In genomic region chr3:52227766-52228165, GRCh38 we compare ENCODE assay signal across 23 cellular contexts. TPM values are rescaled to one million over a fixed set of nuclear protein-coding genes. Genes with fewer than 3 reads are reported as not detected.
DNase-seq lines count a peak whose midpoint lies in the region; ATAC-seq and TF ChIP-seq lines count a peak whose summit lies in the region.
"Had no signal": no experiment of that assay in that cellular context is flagged by ENCODE, and none has a peak within 500 bp of the region (broad histone marks: within the 10 kb centered on the region; RNA-seq: fewer than 3 reads in every experiment).

No MANE protein-coding gene starts in this region.

- DNase-seq in activated CD4-positive, alpha-beta T cell treated with anti-CD3 and anti-CD28 coated beads for 36 hours = peak; percentile 7
- DNase-seq in activated CD4-positive, alpha-beta T cell treated with anti-CD3 and anti-CD28 coated beads, Interleukin-2, amount 50 U/mL, for 48 hours = no peak
- DNase-seq in CD8-positive, alpha-beta T cell = peak in 1 of 7 experiments; percentile 2
- DNase-seq in GM23338 (ENCODE audit: low spot score) = no peak
- no peak for DNase-seq in CD4-positive, alpha-beta memory T cell
- DNase-seq: 8988T, anterior cingulate cortex, cortex of kidney, KBM-7, left ventricle myocardium superior, NCI-H2171, NCI-H524 treated with DMSO at 0.1 percent for 48 hours, RPMI8226, T-helper 9 cell had no signal

- H3K4me1 Mint-ChIP-seq in activated CD4-positive, alpha-beta T cell treated with anti-CD3 and anti-CD28 coated beads for 36 hours = peaks cover 50% of the 10 kb centered on the region
- H3K4me1 Mint-ChIP-seq in CD8-positive, alpha-beta T cell (ENCODE audit: low read depth) = peaks cover 66% of the 10 kb centered on the region
- H3K4me1 Mint-ChIP-seq in activated naive CD8-positive, alpha-beta T cell (ENCODE audit: low read depth) = peaks cover 57% of the 10 kb centered on the region
- peaks cover 7% of the 10 kb centered on the region for H3K4me1 Mint-ChIP-seq in GM23338
- peaks cover 27 to 76% (median 52%) of the 10 kb centered on the region in 4 donors for H3K4me1 Mint-ChIP-seq in CD4-positive, alpha-beta memory T cell
- H3K4me1 Mint-ChIP-seq: mesothelial cell of epicardium, nephron had no signal

- peaks cover 17% of the 10 kb centered on the region for H3K36me3 Mint-ChIP-seq in activated CD4-positive, alpha-beta T cell treated with anti-CD3 and anti-CD28 coated beads for 36 hours (ENCODE audit: low read depth)
- H3K36me3 Mint-ChIP-seq in CD8-positive, alpha-beta T cell = peaks cover 51% of the 10 kb centered on the region
- H3K36me3 Mint-ChIP-seq in activated naive CD8-positive, alpha-beta T cell = no peaks in the 10 kb centered on the region
- H3K36me3 Mint-ChIP-seq in GM23338 (ENCODE audit: low read depth) = peaks cover 21% of the 10 kb centered on the region
- peaks cover 14 to 45% of the 10 kb centered on the region in 2 donors for H3K36me3 Mint-ChIP-seq in CD4-positive, alpha-beta memory T cell

- CTCF ChIA-PET in activated CD4-positive, alpha-beta T cell treated with anti-CD3 and anti-CD28 coated beads for 36 hours (lab: Charles Lee) = interaction anchor here (1.5 kb wide), 2 partner anchors 107 to 111 kb away, joined by 5 to 6 read pairs; no protein-coding TSS in a partner anchor
- CTCF ChIA-PET in CD8-positive, alpha-beta T cell (lab: Charles Lee) = interaction anchor here (0.7 to 7.2 kb wide), 5 partner anchors 8 to 110 kb away, joined by 3 to 241 read pairs (median 5); no protein-coding TSS in a partner anchor
- CTCF ChIA-PET in CD4-positive, alpha-beta memory T cell (lab: Charles Lee; ENCODE audit: partially characterized antibody) = interaction anchor here (0.7 to 31.1 kb wide), 6 partner anchors 7 to 224 kb away, joined by 3 to 684 read pairs (median 4); partner anchors contain the start of genes GLYCTK and WDR82

- H3K27ac ChIP-seq in CD8-positive, alpha-beta T cell (ENCODE audit: low read depth, low read length) = no peak overlapping the region
- no peak overlapping the region for H3K27ac ChIP-seq in GM23338 (ENCODE audit: low read depth)
- H3K27ac ChIP-seq in CD4-positive, alpha-beta memory T cell (ENCODE audit: low read depth, low read length) = no peak overlapping the region
- H3K27ac ChIP-seq: cardiac muscle cell, parathyroid adenoma, SK-N-MC, upper lobe of right lung had no signal

- H3K4me3 Mint-ChIP-seq in activated CD4-positive, alpha-beta T cell treated with anti-CD3 and anti-CD28 coated beads for 36 hours = no peak overlapping the region
- no peak overlapping the region for H3K4me3 Mint-ChIP-seq in CD8-positive, alpha-beta T cell
- no peak overlapping the region for H3K4me3 Mint-ChIP-seq in activated naive CD8-positive, alpha-beta T cell
- H3K4me3 Mint-ChIP-seq in GM23338 = no peak overlapping the region
- H3K4me3 Mint-ChIP-seq in CD4-positive, alpha-beta memory T cell = no peak overlapping the region
- H3K4me3 Mint-ChIP-seq: mesothelial cell of epicardium, nephron had no signal

- no peaks in the 10 kb centered on the region for H3K27me3 Mint-ChIP-seq in activated CD4-positive, alpha-beta T cell treated with anti-CD3 and anti-CD28 coated beads for 36 hours
- H3K27me3 Mint-ChIP-seq in CD8-positive, alpha-beta T cell (ENCODE audit: low read depth) = no peaks in the 10 kb centered on the region
- H3K27me3 Mint-ChIP-seq in activated naive CD8-positive, alpha-beta T cell = no peaks in the 10 kb centered on the region
- peaks cover 12% of the 10 kb centered on the region for H3K27me3 Mint-ChIP-seq in GM23338 (ENCODE audit: insufficient read depth, low read depth, poor library complexity)
- no peaks in the 10 kb centered on the region for H3K27me3 Mint-ChIP-seq in CD4-positive, alpha-beta memory T cell

- H3K9me3 Mint-ChIP-seq in activated CD4-positive, alpha-beta T cell treated with anti-CD3 and anti-CD28 coated beads for 36 hours (ENCODE audit: low read depth) = no peaks in the 10 kb centered on the region
- H3K9me3 Mint-ChIP-seq in CD8-positive, alpha-beta T cell = no peaks in the 10 kb centered on the region
- H3K9me3 Mint-ChIP-seq in activated naive CD8-positive, alpha-beta T cell (ENCODE audit: low read depth) = no peaks in the 10 kb centered on the region
- no peaks in the 10 kb centered on the region for H3K9me3 Mint-ChIP-seq in GM23338
- no peaks in the 10 kb centered on the region for H3K9me3 Mint-ChIP-seq in CD4-positive, alpha-beta memory T cell
- H3K9me3 Mint-ChIP-seq: activated T-helper 2 cell treated with anti-CD3 and anti-CD28 coated beads, Interferon-gamma antibody, Interleukin-2, Interleukin-4, amounts not matched to agents 10 μg/mL and 5 μg/mL and 100 μg/mL, durations not matched to agents 14 hours and 24 hours and 36 hours; mesothelial cell of epicardium; nephron had no signal

- H3K4me3 ChIP-seq in CD8-positive, alpha-beta T cell (ENCODE audit: low read depth, low read length) = no peak overlapping the region
- H3K4me3 ChIP-seq in GM23338 = no peak overlapping the region
- no peak overlapping the region for H3K4me3 ChIP-seq in CD4-positive, alpha-beta memory T cell (ENCODE audit: low read length in 2 of 2)
- H3K4me3 ChIP-seq: cardiac muscle cell, SK-N-MC, upper lobe of right lung had no signal

- H3K4me1 ChIP-seq in CD8-positive, alpha-beta T cell (ENCODE audit: insufficient read depth, low read length) = peaks cover 62% of the 10 kb centered on the region
- no peaks in the 10 kb centered on the region for H3K4me1 ChIP-seq in GM23338 (ENCODE audit: insufficient read depth)
- H3K4me1 ChIP-seq in CD4-positive, alpha-beta memory T cell (ENCODE audit: insufficient read depth, low read length) = peaks cover 58% of the 10 kb centered on the region
- H3K4me1 ChIP-seq: parathyroid adenoma, upper lobe of right lung had no signal

- no peak overlapping the region for H2AFZ ChIP-seq in GM23338
- H2AFZ ChIP-seq: parathyroid adenoma had no signal

- intact Hi-C loops in activated CD4-positive, alpha-beta T cell treated with anti-CD3 and anti-CD28 coated beads for 36 hours (cut with DNase I, micrococcal nuclease) = loop anchor here in 1 of 2 experiments (10.0 kb wide), 1 partner anchor 217 kb away; the partner anchor contains the start of gene SEMA3G
- intact Hi-C loops in CD8-positive, alpha-beta T cell (cut with DNase I, micrococcal nuclease) = loop anchor here in 1 of 2 experiments (10.0 kb wide), 1 partner anchor 173 kb away; the partner anchor contains the start of gene DUSP7
- intact Hi-C loops in CD4-positive, alpha-beta memory T cell (cut with micrococcal nuclease) = no loop called here

- H4K20me1 ChIP-seq in GM23338 (replicated peaks; ENCODE audit: insufficient read depth) = no peaks in the 10 kb centered on the region

- no peaks in the 10 kb centered on the region for H3K9me2 ChIP-seq in GM23338 (ENCODE audit: insufficient read depth)

- POLR2A ChIA-PET in activated CD4-positive, alpha-beta T cell treated with anti-CD3 and anti-CD28 coated beads for 36 hours (lab: Charles Lee) = no interaction called here
- POLR2A ChIA-PET in CD8-positive, alpha-beta T cell (lab: Charles Lee) = interaction anchor here (1.6 kb wide), 1 partner anchor 11 kb away, joined by 5 read pairs; the partner anchor contains the start of gene TWF2
- POLR2A ChIA-PET in CD4-positive, alpha-beta memory T cell (lab: Charles Lee; ENCODE audit: partially characterized antibody) = interaction anchor here (1.3 to 13.6 kb wide), 3 partner anchors 10 to 53 kb away, joined by 4 to 156 read pairs (median 10); partner anchors contain the start of genes TWF2 and WDR82

- no peaks in the 10 kb centered on the region for H3K27me3 ChIP-seq in CD8-positive, alpha-beta T cell (ENCODE audit: insufficient read depth, low read length)
- H3K27me3 ChIP-seq in GM23338 (ENCODE audit: insufficient read depth) = no peaks in the 10 kb centered on the region
- H3K27me3 ChIP-seq in CD4-positive, alpha-beta memory T cell (ENCODE audit: insufficient read depth, low read length) = no peaks in the 10 kb centered on the region
- H3K27me3 ChIP-seq: cardiac muscle cell, upper lobe of right lung had no signal

- H3F3A ChIP-seq in GM23338 (replicated peaks; ENCODE audit: low read depth) = 0 out of 2 replicates have a peak, but pooled peaks cover 2% of the 10 kb centered on the region

- no peaks in the 10 kb centered on the region for H3K79me2 ChIP-seq in GM23338 (replicated peaks; ENCODE audit: insufficient read depth)
- H3K79me2 ChIP-seq: parathyroid adenoma had no signal

- no peak for TF ChIP-seq CTCF in CD8-positive, alpha-beta T cell (IDR thresholded peaks at IDR 0.05)
- no peak for TF ChIP-seq CTCF in GM23338 (conservative IDR thresholded peaks at IDR 0.05; ENCODE audit: low read depth in 2 of 2)

- peaks cover 37% of the 10 kb centered on the region for H3K36me3 ChIP-seq in CD8-positive, alpha-beta T cell (ENCODE audit: insufficient read depth, low read length)
- peaks cover 3% of the 10 kb centered on the region; the same call in 1 of the 2 replicates for H3K36me3 ChIP-seq in GM23338 (ENCODE audit: insufficient read depth)
- H3K36me3 ChIP-seq in CD4-positive, alpha-beta memory T cell (ENCODE audit: insufficient read depth, low read length) = peaks cover 33% of the 10 kb centered on the region

- H3K27ac Mint-ChIP-seq in activated CD4-positive, alpha-beta T cell treated with anti-CD3 and anti-CD28 coated beads for 36 hours = no peak overlapping the region
- peak overlapping the region; percentile 75 for H3K27ac Mint-ChIP-seq in CD8-positive, alpha-beta T cell
- H3K27ac Mint-ChIP-seq in activated naive CD8-positive, alpha-beta T cell = peak overlapping the region; percentile 91
- no peak overlapping the region for H3K27ac Mint-ChIP-seq in GM23338
- H3K27ac Mint-ChIP-seq in CD4-positive, alpha-beta memory T cell = peak overlapping the region in 2 of 7 donors; percentile 13 to 22
- H3K27ac Mint-ChIP-seq: activated T-helper 2 cell treated with anti-CD3 and anti-CD28 coated beads, Interferon-gamma antibody, Interleukin-2, Interleukin-4, amounts not matched to agents 10 μg/mL and 5 μg/mL and 100 μg/mL, durations not matched to agents 14 hours and 24 hours and 36 hours; mesothelial cell of epicardium had no signal

- no peak overlapping the region for H3K4me2 ChIP-seq in GM23338

- H3K9me3 ChIP-seq in CD8-positive, alpha-beta T cell (ENCODE audit: low read length) = no peaks in the 10 kb centered on the region
- no peaks in the 10 kb centered on the region for H3K9me3 ChIP-seq in CD4-positive, alpha-beta memory T cell (ENCODE audit: control insufficient read depth in 1 of 2, low read length in 2 of 2)
- H3K9me3 ChIP-seq: upper lobe of right lung had no signal

- ATAC-seq in activated CD4-positive, alpha-beta T cell treated with anti-CD3 and anti-CD28 coated beads for 36 hours = no peak
- no peak for ATAC-seq in CD8-positive, alpha-beta T cell
- no peak for ATAC-seq in GM23338
- ATAC-seq: left ventricle myocardium superior, right cardiac atrium, upper lobe of right lung had no signal

RNA-seq across cellular contexts. Expression of gene TLR9, which starts 2.3 kb away (rescaled TPM):
- under 1 TPM; 0.59 to 0.74 TPM for total RNA-seq in activated CD4-positive, alpha-beta T cell treated with anti-CD3 and anti-CD28 coated beads for 36 hours
- total RNA-seq in CD8-positive, alpha-beta T cell = under 1 TPM in 1 of 2 experiments, not detected in 1; 0.33 TPM
- not detected in 2 replicates for total RNA-seq in GM23338 (2014; rRNA removed; shearing (Covaris generic))
- not detected in 2 replicates for polyA plus RNA-seq in GM23338 (2016; fragmentation: Nextera tagmentation; extraction: Ambion mirVana)
- total RNA-seq in CD4-positive, alpha-beta memory T cell = 1 to 10 TPM; 2.3 to 3.0 TPM
- not detected for polyA plus RNA-seq in CD4-positive, alpha-beta memory T cell
- polyA plus RNA-seq: cardiac muscle cell had no signal

RNA-seq across cellular contexts. Expression of gene TWF2, which starts 11.2 kb away (rescaled TPM):
- total RNA-seq in activated CD4-positive, alpha-beta T cell treated with anti-CD3 and anti-CD28 coated beads for 36 hours = 10 to 100 TPM; 85.0 to 93.5 TPM
- total RNA-seq in CD8-positive, alpha-beta T cell = 10 to 100 TPM; 31.1 to 31.2 TPM
- 120 and 123 TPM in 2 replicates for total RNA-seq in GM23338 (2014; rRNA removed; shearing (Covaris generic))
- 38.6 and 38.9 TPM in 2 replicates for polyA plus RNA-seq in GM23338 (2016; fragmentation: Nextera tagmentation; extraction: Ambion mirVana)
- 10 to 100 TPM; 69.3 to 76.1 TPM for total RNA-seq in CD4-positive, alpha-beta memory T cell
- 100 to 1,000 TPM; 122 to 124 TPM for polyA plus RNA-seq in CD4-positive, alpha-beta memory T cell

RNA-seq across cellular contexts. Expression of gene PPM1M, which starts 17.8 kb away (rescaled TPM):
- total RNA-seq in activated CD4-positive, alpha-beta T cell treated with anti-CD3 and anti-CD28 coated beads for 36 hours = 10 to 100 TPM; 52.9 to 59.2 TPM
- 10 to 100 TPM; 43.9 to 46.9 TPM for total RNA-seq in CD8-positive, alpha-beta T cell
- total RNA-seq in GM23338 (2014; rRNA removed; shearing (Covaris generic)) = 1.8 and 4.0 TPM in 2 replicates
- polyA plus RNA-seq in GM23338 (2016; fragmentation: Nextera tagmentation; extraction: Ambion mirVana) = 2.2 and 2.8 TPM in 2 replicates
- 10 to 100 TPM; 70.2 to 81.1 TPM for total RNA-seq in CD4-positive, alpha-beta memory T cell
- 10 to 100 TPM; 52.0 to 85.3 TPM for polyA plus RNA-seq in CD4-positive, alpha-beta memory T cell

RNA-seq across cellular contexts. Expression of gene ALAS1, which starts 29.8 kb away (rescaled TPM):
- total RNA-seq in activated CD4-positive, alpha-beta T cell treated with anti-CD3 and anti-CD28 coated beads for 36 hours = 10 to 100 TPM; 52.8 to 68.7 TPM
- 1 to 10 TPM; 6.0 to 6.6 TPM for total RNA-seq in CD8-positive, alpha-beta T cell
- total RNA-seq in GM23338 (2014; rRNA removed; shearing (Covaris generic)) = 37.7 and 42.8 TPM in 2 replicates
- 17.8 and 19.2 TPM in 2 replicates for polyA plus RNA-seq in GM23338 (2016; fragmentation: Nextera tagmentation; extraction: Ambion mirVana)
- 10 to 100 TPM; 30.0 to 34.6 TPM for total RNA-seq in CD4-positive, alpha-beta memory T cell
- 10 to 100 TPM; 30.5 to 35.4 TPM for polyA plus RNA-seq in CD4-positive, alpha-beta memory T cell

RNA-seq across cellular contexts. Expression of gene WDR82, which starts 50.7 kb away (rescaled TPM):
- total RNA-seq in activated CD4-positive, alpha-beta T cell treated with anti-CD3 and anti-CD28 coated beads for 36 hours = 100 to 1,000 TPM in 1 of 2 experiments, 10 to 100 TPM in 1; 95.2 to 113 TPM
- total RNA-seq in CD8-positive, alpha-beta T cell = 100 to 1,000 TPM; 115 to 117 TPM
- total RNA-seq in GM23338 (2014; rRNA removed; shearing (Covaris generic)) = 69.8 and 71.8 TPM in 2 replicates
- 25.2 and 31.2 TPM in 2 replicates for polyA plus RNA-seq in GM23338 (2016; fragmentation: Nextera tagmentation; extraction: Ambion mirVana)
- total RNA-seq in CD4-positive, alpha-beta memory T cell = 100 to 1,000 TPM; 149 to 150 TPM
- polyA plus RNA-seq in CD4-positive, alpha-beta memory T cell = 100 to 1,000 TPM in 1 of 2 donors, 10 to 100 TPM in 1; 62.3 to 143 TPM

Comparison
In these comparisons a context has a peak if more than half of its experiments do, and no peak if none do; other contexts are left out.
1. H3K27ac Mint-ChIP-seq: peak in CD8-positive, alpha-beta T cell (single experiment) and activated naive CD8-positive, alpha-beta T cell (single experiment); none in activated CD4-positive, alpha-beta T cell treated with anti-CD3 and anti-CD28 coated beads for 36 hours (single experiment) and GM23338 (single experiment).